8 cellular contexts compared by ENCODE assay signal in the genomic region with DNA sequence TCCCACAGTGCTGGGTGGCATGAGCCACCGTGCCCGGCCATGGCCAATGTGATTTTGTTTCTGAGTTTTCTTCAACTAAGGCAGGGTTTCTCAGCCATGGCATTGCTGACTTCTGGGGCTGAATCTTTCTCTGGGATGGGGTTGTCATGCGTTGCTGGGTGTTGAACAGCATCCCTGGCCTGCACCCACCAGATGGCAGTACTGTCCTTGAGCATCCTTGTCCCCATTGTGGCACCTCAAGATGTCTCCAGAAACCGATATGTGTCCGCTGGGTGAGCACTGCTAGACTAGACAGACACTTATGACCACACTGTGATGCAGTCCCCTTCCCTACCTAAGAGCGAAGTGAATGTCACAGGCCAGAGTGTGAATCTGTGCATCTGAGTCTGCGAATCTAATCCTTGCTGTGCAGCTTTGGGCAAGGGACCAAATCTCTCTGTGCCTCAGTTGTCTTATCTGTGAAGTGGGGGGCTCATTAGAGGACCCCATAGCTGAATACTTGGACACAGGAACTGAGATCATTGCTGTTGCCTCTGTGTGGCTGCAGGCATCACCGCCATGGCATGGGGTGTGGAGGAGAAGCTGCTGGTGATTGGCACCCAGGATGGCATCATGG. TPM values are rescaled to one million over a fixed set of nuclear protein-coding genes. Genes with fewer than 3 reads are reported as not detected.
A peak's percentile ranks its signal among the peaks of the same experiment; 100 is the strongest.
DNase-seq lines count a peak whose midpoint lies in the region; ATAC-seq and TF ChIP-seq lines count a peak whose summit lies in the region.
"Had no signal": no experiment of that assay in that cellular context is flagged by ENCODE, and none has a peak within 500 bp of the region (broad histone marks: within the 10 kb centered on the region; RNA-seq: fewer than 3 reads in every experiment).

No MANE protein-coding gene starts in this region.

- H3K79me2 ChIP-seq in KMS-11 (ENCODE audit: insufficient read depth, low read depth), result no peaks in the 10 kb centered on the region

- H3K4me3 ChIP-seq in KMS-11 (IDR thresholded peaks at IDR 0.05; ENCODE audit: insufficient read depth, low read depth, low read length), result no peak overlapping the region

- H3K4me2 ChIP-seq in KMS-11, result no peak overlapping the region

- H3K36me3 Mint-ChIP-seq in T-cell (no peaks in the 10 kb centered on the region), brain (no peaks in the 10 kb centered on the region)

- H3K27me3 ChIP-seq in KMS-11 (ENCODE audit: insufficient read depth, low read depth), result peaks cover 7% of the 10 kb centered on the region; the same call in 1 of the 2 replicates

- H3K27me3 Mint-ChIP-seq in T-cell, result peaks cover 16 to 23% of the 10 kb centered on the region in 2 donors
- H3K27me3 Mint-ChIP-seq in brain, result peaks cover 14% of the 10 kb centered on the region

- H2AFZ ChIP-seq in KMS-11 (ENCODE audit: low read depth), result no peak overlapping the region

- no peak overlapping the region for H3K9ac ChIP-seq in KMS-11

- H3K4me1 Mint-ChIP-seq in T-cell (no peaks in the 10 kb centered on the region), brain (no peaks in the 10 kb centered on the region)

- DNase-seq in ELR (ENCODE audit: low read depth), result peak; percentile 79
- peak in 32 of 34 experiments; percentile 3 to 54 (median 28) for DNase-seq in T-cell
- peak in 1 of 2 donors; percentile 64 for DNase-seq in left colon
- peak; percentile 1 to 10 for DNase-seq in stimulated activated CD8-positive, alpha-beta memory T cell treated with anti-CD3 and anti-CD28 coated beads, Interleukin-7, amount 100 ng/mL, for 1 hour (ENCODE audit: low read depth in 2 of 2)
- DNase-seq in NCI-H187 (lab: John Stamatoyannopoulos, UW), result no peak

- intact Hi-C loops in left colon (cut with DNase I, micrococcal nuclease), result loop anchor here in 1 of 2 donors (10.0 kb wide), 1 partner anchor 46 kb away; the partner anchor contains the start of gene SIN3B

- TF ChIP-seq CTCF in KMS-11 (conservative IDR thresholded peaks at IDR 0.05; ENCODE audit: low read depth, low read length) (peak; percentile 73), brain (conservative IDR thresholded peaks at IDR 0.05) (peak; percentile 30 to 56)

- H4K20me1 ChIP-seq in KMS-11 (ENCODE audit: insufficient read depth), result no peaks in the 10 kb centered on the region

- no peak overlapping the region for H3K4me3 Mint-ChIP-seq in T-cell
- no peak overlapping the region for H3K4me3 Mint-ChIP-seq in brain
- H3K4me3 Mint-ChIP-seq: dendritic cell treated with granulocyte-macrophage colony-stimulating factor and Interleukin-4, amounts not matched to agents 40 ng/mL and 50 ng/mL, for 4 days had no signal

- H3K27ac Mint-ChIP-seq in T-cell, result no peak overlapping the region
- H3K27ac Mint-ChIP-seq in brain, result no peak overlapping the region
- H3K27ac Mint-ChIP-seq: dendritic cell treated with granulocyte-macrophage colony-stimulating factor and Interleukin-4, amounts not matched to agents 40 ng/mL and 50 ng/mL, for 4 days had no signal

- CTCF ChIA-PET in T-cell (lab: Charles Lee), result interaction anchor here in 1 of 2 donors (0.6 kb wide), 1 partner anchor 411 kb away, joined by 3 read pairs; no protein-coding TSS in a partner anchor

- no peaks in the 10 kb centered on the region for H3K4me1 ChIP-seq in KMS-11 (ENCODE audit: low read depth, poor library complexity, severe bottlenecking)

- no peaks in the 10 kb centered on the region for H3K36me3 ChIP-seq in KMS-11 (ENCODE audit: insufficient read depth)

- H3K9me3 Mint-ChIP-seq in T-cell (no peaks in the 10 kb centered on the region), brain (peaks cover 0 to 4% (median 3%) of the 10 kb centered on the region in 5 experiments)
- H3K9me3 Mint-ChIP-seq: dendritic cell treated with granulocyte-macrophage colony-stimulating factor and Interleukin-4, amounts not matched to agents 40 ng/mL and 50 ng/mL, for 4 days had no signal

- POLR2A ChIA-PET in T-cell (lab: Charles Lee), result no interaction called here

- peak in 2 of 4 experiments; percentile 49 to 66 for ATAC-seq in T-cell (replicated peaks in 1 of 4)
- ATAC-seq in left colon, result peak; percentile 58

- no peak overlapping the region for H3K27ac ChIP-seq in KMS-11

RNA-seq across cellular contexts. Expression of gene SIN3B, which starts 50.3 kb away (rescaled TPM):
- total RNA-seq in T-cell (10 to 100 TPM; 76.4 to 94.5 (median 84.1) TPM), left colon (10 to 100 TPM; 34.1 to 35.7 TPM)
- 25.8 TPM for polyA plus RNA-seq in brain (ENCODE audit: insufficient read depth, low read depth, low replicate concordance)

RNA-seq across cellular contexts. Expression of gene NWD1, which starts 59.3 kb away (rescaled TPM):
- total RNA-seq in T-cell, result under 1 TPM in 1 of 5 donors, not detected in 4; 0.03 TPM
- 38.3 TPM for polyA plus RNA-seq in brain (ENCODE audit: insufficient read depth, low read depth, low replicate concordance)
- total RNA-seq in left colon, result under 1 TPM; 0.52 to 0.81 TPM

Comparison
In these comparisons a context has a peak if more than half of its experiments do, and no peak if none do; other contexts are left out.
1. DNase-seq: peak in ELR (single experiment), T-cell (32 of 34) and stimulated activated CD8-positive, alpha-beta memory T cell treated with anti-CD3 and anti-CD28 coated beads, Interleukin-7, amount 100 ng/mL, for 1 hour (2 of 2); none in NCI-H187 (0 of 2).